In the genomic region with DNA sequence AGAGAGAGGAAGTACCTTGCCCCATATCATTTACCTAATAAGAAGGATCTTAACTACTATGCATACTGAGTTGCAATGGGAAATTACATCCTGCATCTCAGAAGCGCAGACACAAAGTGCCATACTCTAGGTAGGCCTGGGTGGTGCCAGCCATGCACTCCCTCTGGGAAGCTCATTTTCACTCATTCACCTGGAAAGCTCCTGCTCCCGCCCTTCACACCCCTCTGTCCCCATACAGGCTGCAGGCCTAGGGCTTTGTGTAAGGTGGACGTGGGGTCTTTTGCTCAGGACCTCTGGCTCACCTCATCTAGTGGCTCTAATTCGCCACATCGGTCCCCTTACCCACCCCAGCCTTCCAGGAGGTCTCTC, we compare ENCODE assay signal across 8 cellular contexts. TPM values are rescaled to one million over a fixed set of nuclear protein-coding genes. Genes with fewer than 3 reads are reported as not detected.
A peak's percentile ranks its signal among the peaks of the same experiment; 100 is the strongest.
DNase-seq lines count a peak whose midpoint lies in the region; ATAC-seq and TF ChIP-seq lines count a peak whose summit lies in the region.

No MANE protein-coding gene starts in this region.

- H3K27ac ChIP-seq in HCT116 (ENCODE audit: low read depth, low read length) (peak overlapping the region; percentile 84), hepatocyte (peak overlapping the region; percentile 98), skeletal muscle tissue (ENCODE audit: low read depth, low read length) (peak overlapping the region; percentile 94)

- DNase-seq in HCT116 (ENCODE audit: low read depth, low spot score) (no peak), hepatocyte (ENCODE audit: low spot score) (no peak), cerebellum (ENCODE audit: low spot score) (no peak), GM13976 (ENCODE audit: low spot score) (no peak), amygdala (lab: John Stamatoyannopoulos, UW) (no peak), cortex of kidney (lab: John Stamatoyannopoulos, UW) (no peak)

- H3K27me3 ChIP-seq in HCT116 (ENCODE audit: insufficient read depth, low read length) = no peaks in the 10 kb centered on the region
- H3K27me3 ChIP-seq in hepatocyte = no peaks in the 10 kb centered on the region
- no peaks in the 10 kb centered on the region for H3K27me3 ChIP-seq in skeletal muscle tissue (ENCODE audit: control insufficient read depth in 3 of 3, insufficient read depth in 3 of 3, low read length in 3 of 3)

- peak overlapping the region; percentile 83 for H3K9ac ChIP-seq in HCT116 (ENCODE audit: low read length)
- peak overlapping the region; percentile 78 to 95 (median 82) for H3K9ac ChIP-seq in skeletal muscle tissue (ENCODE audit: low read depth in 1 of 3, low read length in 3 of 3)

- peak; percentile 46 for ATAC-seq in HCT116

- H3K79me2 ChIP-seq in HCT116 (ENCODE audit: insufficient read depth, low read length) (peaks cover 28% of the 10 kb centered on the region), hepatocyte (peaks cover 20% of the 10 kb centered on the region)

- CTCF ChIA-PET in HCT116 (lab: Charles Lee) = interaction anchor here (1.1 to 1.3 kb wide), 2 partner anchors 13 to 53 kb away, joined by 3 to 4 read pairs; a partner anchor contains a TSS

- no peak for TF ChIP-seq CTCF in HCT116 (IDR thresholded peaks at IDR 0.05 in 2 of 3, conservative IDR thresholded peaks at IDR 0.05 in 1 of 3; ENCODE audit: borderline replicate concordance in 1 of 3, insufficient read depth in 1 of 3, low read depth in 2 of 3, low read length in 2 of 3)
- no peak for TF ChIP-seq CTCF in WI38 (IDR thresholded peaks at IDR 0.05; ENCODE audit: low read depth, low read length)
- TF ChIP-seq CTCF in hepatocyte (IDR thresholded peaks at IDR 0.05; ENCODE audit: poor library complexity) = no peak
- no peak for TF ChIP-seq CTCF in GM13976 (IDR thresholded peaks at IDR 0.05; ENCODE audit: borderline replicate concordance, control extremely low read depth, extremely low read depth, insufficient read depth, missing control alignments)

- H3K36me3 ChIP-seq in HCT116 (ENCODE audit: control insufficient read depth in 1 of 2, insufficient read depth in 2 of 2, low read length in 2 of 2) = peaks cover 6 to 22% of the 10 kb centered on the region in 2 experiments
- no peaks in the 10 kb centered on the region for H3K36me3 ChIP-seq in hepatocyte (replicated peaks; ENCODE audit: insufficient read depth, low read depth)
- H3K36me3 ChIP-seq in skeletal muscle tissue (ENCODE audit: control insufficient read depth in 3 of 3, insufficient read depth in 3 of 3, low read length in 3 of 3) = peaks cover 36 to 39% (median 37%) of the 10 kb centered on the region in 3 donors

- RAD21 ChIA-PET in HCT116 (lab: Charles Lee; ENCODE audit: low non-redundant PET in 1 of 2, low total read pairs in 2 of 2, uncharacterized antibody in 2 of 2, unreplicated experiment in 2 of 2) = no interaction called here

- intact Hi-C loops in HCT116 (cut with micrococcal nuclease) = loop anchor here (2.0 kb wide), 1 partner anchor 21 kb away; no protein-coding TSS in a partner anchor

- H3K4me2 ChIP-seq in HCT116 (ENCODE audit: low read length) (peak overlapping the region; percentile 90), hepatocyte (peak overlapping the region; percentile 96)

- POLR2A ChIA-PET in HCT116 (lab: Charles Lee) = interaction anchor here (1.4 to 2.0 kb wide), 2 partner anchors 14 to 39 kb away, joined by 4 to 20 read pairs; a partner anchor contains a TSS

- WGBS in hepatocyte (ENCODE audit: low lambda C conversion rate, missing lambda C conversion rate) = 10% methylated on average over 5 of the region's 5 CpGs

- no peak for TF ChIP-seq POLR2A in HCT116 (IDR thresholded peaks at IDR 0.05; ENCODE audit: borderline replicate concordance, extremely low read depth, insufficient read depth, insufficient read length)

- in situ Hi-C loops in GM13976 (cut with MboI; ENCODE audit: low sequenced_read_pairs, unreplicated experiment) = no loop called here

- TF ChIP-seq RAD21 in HCT116 (IDR thresholded peaks at IDR 0.05; ENCODE audit: low read depth) = no peak

- TSS peak; percentile 33 for BruUV-seq in HCT116 (replicated peaks; lab: Mats Ljungman, UMichigan)

- H2AFZ ChIP-seq in HCT116 (ENCODE audit: low read depth, low read length, poor library complexity, severe bottlenecking) (no peak overlapping the region), hepatocyte (peak overlapping the region; percentile 77)

- no peaks in the 10 kb centered on the region for H3K9me2 ChIP-seq in HCT116 (ENCODE audit: insufficient read depth)
- no peaks in the 10 kb centered on the region for H3K9me2 ChIP-seq in hepatocyte (replicated peaks; ENCODE audit: insufficient read depth)

- H3K9me3 ChIP-seq in HCT116 (ENCODE audit: control insufficient read depth in 1 of 2, insufficient read depth in 1 of 2, low read depth in 1 of 2, low read length in 2 of 2) (no peaks in the 10 kb centered on the region), hepatocyte (ENCODE audit: low read depth) (no peaks in the 10 kb centered on the region), skeletal muscle tissue (ENCODE audit: control insufficient read depth in 3 of 3, low read length in 3 of 3) (no peaks in the 10 kb centered on the region)

- H4K20me1 ChIP-seq in HCT116 (ENCODE audit: insufficient read depth) (no peaks in the 10 kb centered on the region), hepatocyte (ENCODE audit: insufficient read depth, poor library complexity, severe bottlenecking) (no peaks in the 10 kb centered on the region)

- H3K4me3 ChIP-seq in HCT116 (replicated peaks in 1 of 2; ENCODE audit: low read depth in 1 of 2, low read length in 2 of 2) = peak overlapping the region; percentile 73 to 100
- H3K4me3 ChIP-seq in WI38 (ENCODE audit: low read depth, low read length) = peak overlapping the region; percentile 98
- peak overlapping the region; percentile 88 for H3K4me3 ChIP-seq in hepatocyte
- peak overlapping the region; percentile 73 to 99 (median 82) for H3K4me3 ChIP-seq in skeletal muscle tissue (ENCODE audit: low read length in 3 of 3)

- H3K4me1 ChIP-seq in HCT116 (ENCODE audit: control insufficient read depth in 1 of 2, insufficient read depth in 2 of 2, low read length in 2 of 2) = peaks cover 11 to 37% of the 10 kb centered on the region in 2 experiments
- peaks cover 16% of the 10 kb centered on the region for H3K4me1 ChIP-seq in hepatocyte (ENCODE audit: insufficient read depth)
- peaks cover 11 to 18% (median 12%) of the 10 kb centered on the region in 3 donors for H3K4me1 ChIP-seq in skeletal muscle tissue (ENCODE audit: control insufficient read depth in 3 of 3, insufficient read depth in 3 of 3, low read length in 3 of 3)

TF ChIP-seq in HCT116, 20 proteins besides CTCF, POLR2A, EP300 and RAD21 (continues in another document):
- no peak for TF ChIP-seq SP1 (IDR thresholded peaks at IDR 0.05; ENCODE audit: low read depth)
- no peak for TF ChIP-seq ZNF274 (IDR thresholded peaks at IDR 0.05; ENCODE audit: low read depth, low read length)
- no peak for TF ChIP-seq ELF1 (IDR thresholded peaks at IDR 0.05; ENCODE audit: borderline replicate concordance, low read depth)
- TF ChIP-seq, protein P1, sequence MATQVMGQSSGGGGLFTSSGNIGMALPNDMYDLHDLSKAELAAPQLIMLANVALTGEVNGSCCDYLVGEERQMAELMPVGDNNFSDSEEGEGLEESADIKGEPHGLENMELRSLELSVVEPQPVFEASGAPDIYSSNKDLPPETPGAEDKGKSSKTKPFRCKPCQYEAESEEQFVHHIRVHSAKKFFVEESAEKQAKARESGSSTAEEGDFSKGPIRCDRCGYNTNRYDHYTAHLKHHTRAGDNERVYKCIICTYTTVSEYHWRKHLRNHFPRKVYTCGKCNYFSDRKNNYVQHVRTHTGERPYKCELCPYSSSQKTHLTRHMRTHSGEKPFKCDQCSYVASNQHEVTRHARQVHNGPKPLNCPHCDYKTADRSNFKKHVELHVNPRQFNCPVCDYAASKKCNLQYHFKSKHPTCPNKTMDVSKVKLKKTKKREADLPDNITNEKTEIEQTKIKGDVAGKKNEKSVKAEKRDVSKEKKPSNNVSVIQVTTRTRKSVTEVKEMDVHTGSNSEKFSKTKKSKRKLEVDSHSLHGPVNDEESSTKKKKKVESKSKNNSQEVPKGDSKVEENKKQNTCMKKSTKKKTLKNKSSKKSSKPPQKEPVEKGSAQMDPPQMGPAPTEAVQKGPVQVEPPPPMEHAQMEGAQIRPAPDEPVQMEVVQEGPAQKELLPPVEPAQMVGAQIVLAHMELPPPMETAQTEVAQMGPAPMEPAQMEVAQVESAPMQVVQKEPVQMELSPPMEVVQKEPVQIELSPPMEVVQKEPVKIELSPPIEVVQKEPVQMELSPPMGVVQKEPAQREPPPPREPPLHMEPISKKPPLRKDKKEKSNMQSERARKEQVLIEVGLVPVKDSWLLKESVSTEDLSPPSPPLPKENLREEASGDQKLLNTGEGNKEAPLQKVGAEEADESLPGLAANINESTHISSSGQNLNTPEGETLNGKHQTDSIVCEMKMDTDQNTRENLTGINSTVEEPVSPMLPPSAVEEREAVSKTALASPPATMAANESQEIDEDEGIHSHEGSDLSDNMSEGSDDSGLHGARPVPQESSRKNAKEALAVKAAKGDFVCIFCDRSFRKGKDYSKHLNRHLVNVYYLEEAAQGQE (IDR thresholded peaks at IDR 0.05; ENCODE audit: low read depth) = no peak

RNA-seq across cellular contexts. Expression of a gene that starts 0.8 kb away (rescaled TPM):
- total RNA-seq in HCT116 (2021; ENCODE audit: unreplicated experiment) (98.7 TPM), hepatocyte (63.2 and 77.4 TPM in 2 replicates), skeletal muscle tissue (25.1 TPM), cerebellum (17.7 TPM)
- 49.0 and 74.2 TPM in 2 replicates for polyA plus RNA-seq in HCT116 (2012)
- polyA plus RNA-seq in hepatocyte = 127 and 136 TPM in 2 replicates

RNA-seq across cellular contexts. Expression of a gene that starts 13.1 kb away (rescaled TPM):
- total RNA-seq in HCT116 (2021; ENCODE audit: unreplicated experiment) = 4.1 TPM
- 2.7 and 3.7 TPM in 2 replicates for polyA plus RNA-seq in HCT116 (2012)
- total RNA-seq in hepatocyte = 5.8 and 9.3 TPM in 2 replicates
- polyA plus RNA-seq in hepatocyte = 5.8 and 7.6 TPM in 2 replicates
- 17.2 TPM for total RNA-seq in skeletal muscle tissue
- 17.1 TPM for total RNA-seq in cerebellum

RNA-seq across cellular contexts. Expression of a gene that starts 19.3 kb away (rescaled TPM):
- total RNA-seq in HCT116 (2021; ENCODE audit: unreplicated experiment) (0.32 TPM), hepatocyte (11.6 and 19.7 TPM in 2 replicates), skeletal muscle tissue (3.7 TPM), cerebellum (3.4 TPM)
- not detected in 2 replicates for polyA plus RNA-seq in HCT116 (2012)
- polyA plus RNA-seq in hepatocyte = 22.3 and 31.1 TPM in 2 replicates
